ENCODE assay signal across 16 cellular contexts in the genomic region with DNA sequence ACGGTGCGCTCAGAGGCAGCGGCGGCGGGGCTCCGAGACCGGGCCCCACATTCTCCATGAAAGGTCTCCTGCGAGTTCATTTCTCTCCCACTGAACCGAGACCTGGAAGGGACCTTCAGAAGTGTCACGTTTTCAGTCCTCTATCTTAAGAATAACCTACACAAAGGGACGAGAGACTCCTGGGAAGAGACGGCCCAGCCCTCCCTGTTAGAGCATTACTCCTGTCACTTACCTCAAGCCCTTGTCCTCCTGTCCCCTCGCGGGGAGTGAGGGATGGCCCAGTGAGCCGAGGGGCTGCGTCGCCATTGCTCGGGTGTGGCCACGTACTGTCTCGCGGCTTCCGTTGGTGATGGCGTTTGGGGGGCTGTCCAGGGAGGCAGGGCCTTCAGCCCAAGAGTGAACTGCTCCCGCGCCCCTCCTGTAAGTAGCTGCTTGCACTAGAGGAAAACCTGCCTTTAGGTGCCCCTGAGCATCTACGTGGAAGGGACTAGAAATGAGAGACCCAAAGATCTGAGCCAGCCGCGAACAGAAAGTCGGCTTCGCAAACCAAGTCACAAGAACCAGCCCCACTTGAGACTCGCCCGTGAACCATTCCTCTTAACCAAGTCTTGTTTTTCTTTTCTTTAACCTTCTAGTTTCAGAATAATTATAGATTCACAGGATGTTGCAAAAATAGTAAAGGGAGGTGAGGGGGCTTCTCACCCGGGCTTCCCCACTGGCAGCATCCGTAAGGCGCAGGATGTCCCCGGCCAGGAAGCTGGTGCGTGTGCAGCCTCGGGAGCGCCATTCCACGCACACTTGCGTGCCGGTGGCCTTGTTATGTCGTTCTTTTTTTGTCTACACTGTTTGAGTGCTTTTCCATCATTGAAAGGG. TPM values are rescaled to one million over a fixed set of nuclear protein-coding genes. Genes with fewer than 3 reads are reported as not detected.
DNase-seq lines count a peak whose midpoint lies in the region; ATAC-seq, FAIRE-seq and TF ChIP-seq lines count a peak whose summit lies in the region.
"Had no signal": no experiment of that assay in that cellular context is flagged by ENCODE, and none has a peak within 500 bp of the region (broad histone marks: within the 10 kb centered on the region; RNA-seq: fewer than 3 reads in every experiment).

No MANE protein-coding gene starts in this region.

- TF ChIP-seq CTCF in GM20000 (IDR thresholded peaks at IDR 0.05; ENCODE audit: extremely low read depth, missing control alignments): no peak
- no peak for TF ChIP-seq CTCF in GM12878 (IDR thresholded peaks at IDR 0.05 in 2 of 3, conservative IDR thresholded peaks at IDR 0.05 in 1 of 3; ENCODE audit: control insufficient read depth in 2 of 3, extremely low read depth in 1 of 3, insufficient read depth in 1 of 3, low read depth in 3 of 3, low read length in 3 of 3)
- no peak for TF ChIP-seq CTCF in neural progenitor cell (IDR thresholded peaks at IDR 0.05)

- no peak for TF ChIP-seq POLR2A in GM12878 (IDR thresholded peaks at IDR 0.05; ENCODE audit: low read depth, low read length)

- no peak for DNase-seq in T-helper 1 cell
- DNase-seq in GM20000 (ENCODE audit: low spot score): peak; percentile 60
- DNase-seq in GM12878 (ENCODE audit: low read depth, low spot score): no peak
- no peak for DNase-seq in neural progenitor cell (ENCODE audit: low spot score)
- no peak for DNase-seq in cerebellar nuclear complex (lab: John Stamatoyannopoulos, UW)
- DNase-seq in HUDEP-2 (lab: John Stamatoyannopoulos, UW; ENCODE audit: unreplicated experiment in 76 of 76): no peak
- no peak for DNase-seq in NOMO-1 (lab: John Stamatoyannopoulos, UW; ENCODE audit: unreplicated experiment in 2 of 2)
- DNase-seq: activated naive CD4-positive, alpha-beta T cell treated with anti-CD3 and anti-CD28 coated beads, Interleukin-2, amount 50 U/mL, for 16 hours; esophagus squamous epithelium; OCI-M1; pancreas; stimulated activated CD4-positive, alpha-beta T cell treated with anti-CD3 and anti-CD28 coated beads, Interleukin-12 subunit alpha, Interleukin-12 subunit beta, amount 100 ng/mL, for 4 hours; thyroid gland had no signal

- SMC1A ChIA-PET in GM12878 (lab: Charles Lee; ENCODE audit: uncharacterized antibody, unreplicated experiment): interaction anchor here (0.6 to 1.5 kb wide), 2 partner anchors 71 to 75 kb away, joined by 3 read pairs; no protein-coding TSS in a partner anchor

- H3K4me3 ChIP-seq in GM12878 (peak overlapping the region; percentile 38; the same call in 1 of the 2 replicates), neural progenitor cell (no peak overlapping the region)
- H3K4me3 ChIP-seq: lung, pancreas, thyroid gland had no signal

- H3K79me2 ChIP-seq in GM12878 (ENCODE audit: control insufficient read depth, insufficient read depth, low read length) (no peaks in the 10 kb centered on the region; the same call in 1 of the 2 replicates), neural progenitor cell (ENCODE audit: low read depth) (peaks cover 72% of the 10 kb centered on the region)

- H3K27me3 ChIP-seq in GM12878 (replicated peaks in 1 of 2; ENCODE audit: control insufficient read depth in 2 of 2, insufficient read depth in 2 of 2, low read length in 1 of 2): no peaks in the 10 kb centered on the region
- no peaks in the 10 kb centered on the region for H3K27me3 ChIP-seq in neural progenitor cell
- H3K27me3 ChIP-seq: esophagus squamous epithelium, pancreas, thyroid gland had no signal

- H3K9me3 Mint-ChIP-seq in T-helper 1 cell treated with Interleukin-12 subunit alpha and Interleukin-12 subunit beta and Interleukin-4 antibody, amounts not matched to agents 30 μg/mL and 1 μg/mL, for 36 hours: no peaks in the 10 kb centered on the region
- H3K9me3 Mint-ChIP-seq in neural progenitor cell: no peaks in the 10 kb centered on the region

- H3K4me1 ChIP-seq in GM12878 (ENCODE audit: control insufficient read depth, insufficient read depth, low read length) (peaks cover 27% of the 10 kb centered on the region), neural progenitor cell (peaks cover 59% of the 10 kb centered on the region)

- peak overlapping the region; percentile 47; the same call in 1 of the 2 replicates for H3K9ac ChIP-seq in GM12878 (ENCODE audit: control insufficient read depth, insufficient read depth, low read length)
- no peak overlapping the region for H3K9ac ChIP-seq in neural progenitor cell

- H3K36me3 ChIP-seq in GM12878 (ENCODE audit: control insufficient read depth in 2 of 2, insufficient read depth in 2 of 2, low read length in 1 of 2): peaks cover under 1 to 5% of the 10 kb centered on the region in 2 experiments; a peak in 2 of 4 replicates
- peaks cover 5% of the 10 kb centered on the region for H3K36me3 ChIP-seq in neural progenitor cell

- WGBS in GM12878 (ENCODE audit: insufficient coverage, insufficient replicate concordance, low lambda C conversion rate, missing lambda C conversion rate): 92% methylated on average over 43 of the region's 43 CpGs

- peak; percentile 73 for FAIRE-seq in GM12878 (lab: Jason Lieb, UNC)
- FAIRE-seq: D721Med, pancreas had no signal

- TF ChIP-seq EP300 in GM12878 (IDR thresholded peaks at IDR 0.05; ENCODE audit: borderline replicate concordance in 1 of 2, control insufficient read depth in 1 of 2, low read depth in 2 of 2, low read length in 2 of 2): no peak

- H3K9me3 ChIP-seq in GM12878 (replicated peaks; ENCODE audit: control insufficient read depth, insufficient read depth, low read length) (no peaks in the 10 kb centered on the region), neural progenitor cell (ENCODE audit: low read depth) (no peaks in the 10 kb centered on the region)
- H3K9me3 ChIP-seq: esophagus squamous epithelium, pancreas, thyroid gland had no signal

- peaks cover 63% of the 10 kb centered on the region for H3F3A ChIP-seq in neural progenitor cell (ENCODE audit: low read depth)

- RAD21 ChIA-PET in GM12878 (lab: Charles Lee; ENCODE audit: unreplicated experiment): no interaction called here

- peak; percentile 48 for ATAC-seq in GM12878

- H2AFZ ChIP-seq in GM12878 (ENCODE audit: control insufficient read depth, low read depth, low read length) (no peak overlapping the region; the same call in 1 of the 2 replicates), neural progenitor cell (replicated peaks) (no peak overlapping the region)

- H3K36me3 Mint-ChIP-seq in T-helper 1 cell treated with Interleukin-12 subunit alpha and Interleukin-12 subunit beta and Interleukin-4 antibody, amounts not matched to agents 30 μg/mL and 1 μg/mL, for 36 hours (ENCODE audit: low read depth): peaks cover 23% of the 10 kb centered on the region
- peaks cover 48% of the 10 kb centered on the region for H3K36me3 Mint-ChIP-seq in neural progenitor cell

- POLR2A ChIA-PET in GM12878 (lab: Charles Lee): interaction anchor here (1.2 kb wide), 1 partner anchor 119 kb away, joined by 5 read pairs; no protein-coding TSS in a partner anchor

- intact Hi-C loops in GM12878 (cut with micrococcal nuclease; ENCODE audit: unreplicated experiment): no loop called here

- H3K27me3 Mint-ChIP-seq in T-helper 1 cell treated with Interleukin-12 subunit alpha and Interleukin-12 subunit beta and Interleukin-4 antibody, amounts not matched to agents 30 μg/mL and 1 μg/mL, for 36 hours (ENCODE audit: low read depth): no peaks in the 10 kb centered on the region
- peaks cover 8% of the 10 kb centered on the region for H3K27me3 Mint-ChIP-seq in neural progenitor cell (ENCODE audit: insufficient read depth, low read depth)

- no peaks in the 10 kb centered on the region; the same call in 1 of the 2 replicates for H4K20me1 ChIP-seq in GM12878 (ENCODE audit: control insufficient read depth, insufficient read depth)
- H4K20me1 ChIP-seq in neural progenitor cell (ENCODE audit: low read depth): peaks cover 81% of the 10 kb centered on the region

- peak overlapping the region; percentile 57 for H3K4me3 Mint-ChIP-seq in T-helper 1 cell treated with Interleukin-12 subunit alpha and Interleukin-12 subunit beta and Interleukin-4 antibody, amounts not matched to agents 30 μg/mL and 1 μg/mL, for 36 hours
- no peak overlapping the region for H3K4me3 Mint-ChIP-seq in neural progenitor cell

- TF ChIP-seq RAD21 in GM12878 (IDR thresholded peaks at IDR 0.05; ENCODE audit: insufficient read depth, low read depth, low read length): no peak

- BruUV-seq in GM12878 (replicated peaks; lab: Mats Ljungman, UMichigan): no TSS peak

- H3K27ac ChIP-seq in GM12878 (ENCODE audit: control insufficient read depth, insufficient read depth) (peak overlapping the region; percentile 73), neural progenitor cell (peak overlapping the region; percentile 91)
- H3K27ac ChIP-seq: pancreas, thyroid gland had no signal

- H3K4me2 ChIP-seq in GM12878 (ENCODE audit: control insufficient read depth, insufficient read depth) (peak overlapping the region; percentile 84), neural progenitor cell (peak overlapping the region; percentile 73)

- in situ Hi-C loops in GM12878 (cut with MboI): no loop called here

- CTCF ChIA-PET in GM12878 (lab: Yijun Ruan, JAX): interaction anchor here (1.1 to 1.5 kb wide), 3 partner anchors 9 to 96 kb away, joined by 3 to 4 read pairs (median 3); no protein-coding TSS in a partner anchor

- peaks cover 17% of the 10 kb centered on the region for H3K4me1 Mint-ChIP-seq in T-helper 1 cell treated with Interleukin-12 subunit alpha and Interleukin-12 subunit beta and Interleukin-4 antibody, amounts not matched to agents 30 μg/mL and 1 μg/mL, for 36 hours (ENCODE audit: low read depth)
- peaks cover 51% of the 10 kb centered on the region for H3K4me1 Mint-ChIP-seq in neural progenitor cell

- H3K27ac Mint-ChIP-seq in T-helper 1 cell treated with Interleukin-12 subunit alpha and Interleukin-12 subunit beta and Interleukin-4 antibody, amounts not matched to agents 30 μg/mL and 1 μg/mL, for 36 hours: no peak overlapping the region
- H3K27ac Mint-ChIP-seq in neural progenitor cell: peak overlapping the region; percentile 60

RNA-seq across cellular contexts. Expression of gene NDUFS7, which starts 21.1 kb away (rescaled TPM):
- total RNA-seq in GM12878 (2013; cell fraction: nucleolus; rRNA removed): 50.2 and 65.0 TPM in 2 replicates
- total RNA-seq in GM12878 (2014; rRNA removed) (107 and 143 TPM in 2 replicates), GM12878 (2014; rRNA removed; fragmentation: Illumina TruSeq; extraction: Trizol) (18.5 and 24.1 TPM in 2 replicates), GM12878 (2021) (136 and 143 TPM in 2 replicates), neural progenitor cell (ENCODE audit: low replicate concordance) (15.4 and 69.3 TPM in 2 replicates)
- 16.9 TPM for polyA plus RNA-seq in GM12878 (2011; ENCODE audit: low read depth)
- polyA plus RNA-seq in GM12878 (2011; rRNA removed) (12.1 and 43.0 TPM in 2 replicates), GM12878 (2014; fragmentation: Illumina TruSeq; extraction: Trizol) (1.5 and 5.1 TPM in 2 replicates), GM12878 (2014; fragmentation: Nextera tagmentation; extraction: Ambion mirVana) (10 to 100 TPM; 10.6 to 39.4 TPM), GM12878 (2014; rRNA removed) (166 and 177 TPM in 2 replicates), GM12878 (2016; fragmentation: Nextera tagmentation; extraction: Ambion mirVana) (100 to 1,000 TPM; 261 to 282 TPM)
- polyA plus RNA-seq in GM12878 (2011; cell fraction: cytosol; rRNA removed): 127 and 227 TPM in 2 replicates
- polyA plus RNA-seq in GM12878 (2011; cell fraction: nucleus; rRNA removed): 125 and 151 TPM in 2 replicates
- 64.7 and 88.4 TPM in 2 replicates for polyA plus RNA-seq in GM12878 (2012)
- 38.5 and 54.8 TPM in 2 replicates for polyA minus RNA-seq in GM12878 (2011; rRNA and poly(A)+ RNA removed)
- polyA minus RNA-seq in GM12878 (2011; cell fraction: cytosol; rRNA and poly(A)+ RNA removed): 65.2 and 74.7 TPM in 2 replicates
- 16.3 and 29.0 TPM in 2 replicates for polyA minus RNA-seq in GM12878 (2011; cell fraction: nucleus; rRNA and poly(A)+ RNA removed)

RNA-seq across cellular contexts. Expression of gene GAMT, which starts 38.7 kb away (rescaled TPM):
- 6.5 and 6.7 TPM in 2 replicates for total RNA-seq in GM12878 (2013; cell fraction: nucleolus; rRNA removed)
- total RNA-seq in GM12878 (2014; rRNA removed) (50.1 and 55.2 TPM in 2 replicates), GM12878 (2014; rRNA removed; fragmentation: Illumina TruSeq; extraction: Trizol) (22.5 and 24.9 TPM in 2 replicates), GM12878 (2021) (49.1 and 52.0 TPM in 2 replicates), neural progenitor cell (ENCODE audit: low replicate concordance) (13.8 and 53.7 TPM in 2 replicates)
- polyA plus RNA-seq in GM12878 (2011; ENCODE audit: low read depth): 9.2 TPM
- polyA plus RNA-seq in GM12878 (2011; rRNA removed) (4.7 and 13.0 TPM in 2 replicates), GM12878 (2014; fragmentation: Illumina TruSeq; extraction: Trizol) (8.3 and 28.5 TPM in 2 replicates), GM12878 (2014; fragmentation: Nextera tagmentation; extraction: Ambion mirVana) (1 to 10 TPM; 1.6 to 5.6 TPM), GM12878 (2014; rRNA removed) (56.0 and 65.8 TPM in 2 replicates), GM12878 (2016; fragmentation: Nextera tagmentation; extraction: Ambion mirVana) (100 to 1,000 TPM; 122 to 131 TPM)
- polyA plus RNA-seq in GM12878 (2011; cell fraction: cytosol; rRNA removed): 13.6 and 22.1 TPM in 2 replicates
- polyA plus RNA-seq in GM12878 (2011; cell fraction: nucleus; rRNA removed): 11.4 and 12.7 TPM in 2 replicates
- polyA plus RNA-seq in GM12878 (2012): 28.9 and 29.0 TPM in 2 replicates
- 4.2 and 10.8 TPM in 2 replicates for polyA minus RNA-seq in GM12878 (2011; rRNA and poly(A)+ RNA removed)
- 4.5 and 11.0 TPM in 2 replicates for polyA minus RNA-seq in GM12878 (2011; cell fraction: cytosol; rRNA and poly(A)+ RNA removed)
- polyA minus RNA-seq in GM12878 (2011; cell fraction: nucleus; rRNA and poly(A)+ RNA removed): 2.1 and 5.4 TPM in 2 replicates

RNA-seq across cellular contexts. Expression of gene DAZAP1, which starts 44.8 kb away (rescaled TPM):
- 111 and 128 TPM in 2 replicates for total RNA-seq in GM12878 (2013; cell fraction: nucleolus; rRNA removed)
- total RNA-seq in GM12878 (2014; rRNA removed) (122 and 127 TPM in 2 replicates), GM12878 (2014; rRNA removed; fragmentation: Illumina TruSeq; extraction: Trizol) (82.5 and 93.4 TPM in 2 replicates), GM12878 (2021) (223 and 240 TPM in 2 replicates), neural progenitor cell (ENCODE audit: low replicate concordance) (107 and 121 TPM in 2 replicates)
- 23.5 TPM for polyA plus RNA-seq in GM12878 (2011; ENCODE audit: low read depth)
- polyA plus RNA-seq in GM12878 (2011; rRNA removed) (110 and 123 TPM in 2 replicates), GM12878 (2014; fragmentation: Illumina TruSeq; extraction: Trizol) (69.0 and 91.2 TPM in 2 replicates), GM12878 (2014; fragmentation: Nextera tagmentation; extraction: Ambion mirVana) (10 to 100 TPM in 1 of 2 experiments, 1 to 10 TPM in 1; 9.9 to 27.7 TPM), GM12878 (2014; rRNA removed) (164 and 194 TPM in 2 replicates), GM12878 (2016; fragmentation: Nextera tagmentation; extraction: Ambion mirVana) (10 to 100 TPM; 16.9 to 17.9 TPM)
- 47.6 and 72.8 TPM in 2 replicates for polyA plus RNA-seq in GM12878 (2011; cell fraction: cytosol; rRNA removed)
- polyA plus RNA-seq in GM12878 (2011; cell fraction: nucleus; rRNA removed): 106 and 159 TPM in 2 replicates
- polyA plus RNA-seq in GM12878 (2012): 71.1 and 77.1 TPM in 2 replicates
- polyA minus RNA-seq in GM12878 (2011; rRNA and poly(A)+ RNA removed): 27.9 and 29.7 TPM in 2 replicates
- 26.6 and 31.5 TPM in 2 replicates for polyA minus RNA-seq in GM12878 (2011; cell fraction: cytosol; rRNA and poly(A)+ RNA removed)
- polyA minus RNA-seq in GM12878 (2011; cell fraction: nucleus; rRNA and poly(A)+ RNA removed): 17.4 and 38.3 TPM in 2 replicates
